ENCODE assay signal across 22 cellular contexts in the genomic region with DNA sequence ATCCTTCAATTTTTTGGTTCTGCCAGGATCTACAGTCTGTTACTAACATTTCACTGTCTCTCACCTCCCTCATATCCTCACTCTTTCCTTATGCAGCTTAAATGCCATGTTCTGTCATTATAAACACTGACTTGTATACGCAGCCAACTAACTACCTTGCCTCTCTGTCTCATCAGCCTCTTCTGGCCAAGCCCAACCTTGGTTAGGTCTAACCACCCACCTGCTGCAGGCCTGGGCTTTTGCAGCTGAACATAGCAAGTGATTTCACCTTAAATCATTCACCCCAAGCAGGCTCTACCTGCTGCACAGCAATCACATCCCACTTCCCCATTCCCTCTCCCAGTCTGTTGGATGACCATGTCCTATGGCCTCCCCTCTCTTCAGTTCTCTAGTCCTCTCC.
A peak's percentile ranks its signal among the peaks of the same experiment; 100 is the strongest.
DNase-seq lines count a peak whose midpoint lies in the region; ATAC-seq, FAIRE-seq and TF ChIP-seq lines count a peak whose summit lies in the region.
"Had no signal": no experiment of that assay in that cellular context is flagged by ENCODE, and none has a peak within 500 bp of the region (broad histone marks: within the 10 kb centered on the region; RNA-seq: fewer than 3 reads in every experiment).

No MANE protein-coding gene starts in this region.

- no peak for ATAC-seq in GM19467 (IDR thresholded peaks at IDR 0.05; ENCODE audit: unreplicated experiment)
- ATAC-seq: A549; CD8-positive, alpha-beta T cell had no signal

- DNase-seq in GM12891 (ENCODE audit: insufficient read length, low spot score) (no peak), Karpas-422 (no peak), trophoblast cell (no peak), NCI-H2081 treated with DMSO at 0.1 percent for 48 hours (lab: John Stamatoyannopoulos, UW) (no peak), Peyer's patch (no peak)
- DNase-seq: AML-193; Caco-2; Calu3; CD4-positive, alpha-beta T cell; CD8-positive, alpha-beta T cell; DMS79 treated with DMSO at 0.1 percent for 48 hours; GF-D8 had no signal

- H3K27me3 ChIP-seq in Karpas-422 (ENCODE audit: low read length) (no peaks in the 10 kb centered on the region), trophoblast cell (ENCODE audit: insufficient read depth, low read length) (no peaks in the 10 kb centered on the region), Peyer's patch (no peaks in the 10 kb centered on the region)
- H3K27me3 ChIP-seq: BLaER1 treated with 17β-estradiol and CSF1 and Interleukin-3, amounts not matched to agents 10 nM and 100 nM had no signal

- H3K4me3 ChIP-seq in Karpas-422 (ENCODE audit: low read length), result no peak overlapping the region
- no peak overlapping the region for H3K4me3 ChIP-seq in trophoblast cell (ENCODE audit: low read depth, low read length)
- H3K4me3 ChIP-seq in Peyer's patch, result no peak overlapping the region
- H3K4me3 ChIP-seq: A549; BLaER1 treated with 17β-estradiol and CSF1 and Interleukin-3, amounts not matched to agents 10 nM and 100 nM had no signal

- H2AK5ac ChIP-seq in trophoblast cell (ENCODE audit: low read length), result no peak overlapping the region

- no peaks in the 10 kb centered on the region for H4K20me1 ChIP-seq in Karpas-422 (ENCODE audit: insufficient read depth, low read depth, low read length)
- H4K20me1 ChIP-seq: BLaER1 treated with 17β-estradiol and CSF1 and Interleukin-3, amounts not matched to agents 10 nM and 100 nM had no signal

- no peak for TF ChIP-seq POLR2A in GM12891 (IDR thresholded peaks at IDR 0.05; ENCODE audit: low read depth, low read length)
- TF ChIP-seq POLR2A in Peyer's patch (IDR thresholded peaks at IDR 0.05), result no peak

- no CpG with 5 or more reads among the region's 1 CpG for WGBS in trophoblast cell (ENCODE audit: extremely low coverage, insufficient coverage, insufficient read length)

- no peak overlapping the region for H4K8ac ChIP-seq in trophoblast cell (ENCODE audit: low read depth, low read length)

- TF ChIP-seq CTCF in Peyer's patch (IDR thresholded peaks at IDR 0.05), result no peak

- H4K91ac ChIP-seq in trophoblast cell (ENCODE audit: low read depth, low read length), result no peak overlapping the region

- H3K79me2 ChIP-seq in Karpas-422 (ENCODE audit: low read length) (no peaks in the 10 kb centered on the region), trophoblast cell (ENCODE audit: control insufficient read depth, insufficient read depth, low read length, poor library complexity) (no peaks in the 10 kb centered on the region)

- H3K27ac ChIP-seq in Karpas-422 (ENCODE audit: low read length) (peak overlapping the region; percentile 97; the same call in 1 of the 2 replicates), trophoblast cell (ENCODE audit: low read depth, low read length) (no peak overlapping the region), Peyer's patch (no peak overlapping the region)
- H3K27ac ChIP-seq: 22Rv1; A549; BLaER1 treated with 17β-estradiol and CSF1 and Interleukin-3, amounts not matched to agents 10 nM and 100 nM; C4-2B had no signal

- H3K9ac ChIP-seq in Karpas-422 (ENCODE audit: low read length) (no peak overlapping the region), trophoblast cell (ENCODE audit: low read length) (no peak overlapping the region)
- H3K9ac ChIP-seq: BLaER1 treated with 17β-estradiol and CSF1 and Interleukin-3, amounts not matched to agents 10 nM and 100 nM had no signal

- no peak overlapping the region for H3K18ac ChIP-seq in trophoblast cell (ENCODE audit: low read length)

- no peak overlapping the region for H2BK12ac ChIP-seq in trophoblast cell (ENCODE audit: low read length)

- no peak overlapping the region for H4K12ac ChIP-seq in trophoblast cell (ENCODE audit: low read depth, low read length)

- peak overlapping the region; percentile 55 for H3K23ac ChIP-seq in trophoblast cell (ENCODE audit: low read length)

- H3K9me2 ChIP-seq in Karpas-422 (replicated peaks; ENCODE audit: insufficient read depth, low read length), result no peaks in the 10 kb centered on the region

- H3K4ac ChIP-seq in trophoblast cell (ENCODE audit: low read depth, low read length), result no peak overlapping the region

- H3K79me1 ChIP-seq in trophoblast cell (ENCODE audit: low read length), result no peaks in the 10 kb centered on the region

- H3K4me2 ChIP-seq in Karpas-422 (ENCODE audit: low read depth, low read length, poor library complexity, severe bottlenecking) (no peak overlapping the region), trophoblast cell (ENCODE audit: low read length) (no peak overlapping the region)
- H3K4me2 ChIP-seq: A549 had no signal

- no peak overlapping the region for H2BK5ac ChIP-seq in trophoblast cell (ENCODE audit: low read depth, low read length, poor library complexity)

- H3K4me1 ChIP-seq in Karpas-422 (ENCODE audit: low read length) (peaks cover 81% of the 10 kb centered on the region), trophoblast cell (ENCODE audit: control insufficient read depth in 1 of 2, insufficient read depth in 2 of 2, low read length in 2 of 2) (no peaks in the 10 kb centered on the region), Peyer's patch (no peaks in the 10 kb centered on the region)
- H3K4me1 ChIP-seq: A549, Caco-2 had no signal

- no peak for FAIRE-seq in GM12891 (lab: Jason Lieb, UNC)
- FAIRE-seq: A549, D721Med, G401.6, GM12892, GM18507, GM19239 had no signal

- peak overlapping the region; percentile 13; the same call in 1 of the 2 replicates for H2AFZ ChIP-seq in Karpas-422 (ENCODE audit: low read length)
- H2AFZ ChIP-seq in trophoblast cell (ENCODE audit: insufficient read depth, low read length, poor library complexity), result no peak overlapping the region

- H3K14ac ChIP-seq in trophoblast cell (ENCODE audit: low read length), result no peak overlapping the region

- H3K9me3 ChIP-seq in Karpas-422 (ENCODE audit: low read length) (0 out of 2 replicates have a peak, but pooled peaks cover under 1% of the 10 kb centered on the region), trophoblast cell (ENCODE audit: insufficient read depth, low read depth, low read length) (peaks cover 4% of the 10 kb centered on the region), Peyer's patch (no peaks in the 10 kb centered on the region)
- H3K9me3 ChIP-seq: A549, Caco-2 had no signal

- H2BK120ac ChIP-seq in trophoblast cell (ENCODE audit: insufficient read depth, low read length, poor library complexity), result no peak overlapping the region

- H3K36me3 ChIP-seq in Karpas-422 (ENCODE audit: insufficient read depth, low read length) (no peaks in the 10 kb centered on the region; the same call in 1 of the 2 replicates), trophoblast cell (ENCODE audit: control insufficient read depth in 1 of 2, insufficient read depth in 2 of 2, low read length in 2 of 2) (no peaks in the 10 kb centered on the region), Peyer's patch (no peaks in the 10 kb centered on the region)

TF ChIP-seq in GM12891, 5 proteins besides CTCF, POLR2A, EP300 and RAD21:
- TF ChIP-seq SPI1 (IDR thresholded peaks at IDR 0.05; ENCODE audit: low read depth, low read length), result peak; percentile 40; the same call in 1 of the 2 replicates
- TF ChIP-seq TAF1 (IDR thresholded peaks at IDR 0.05; ENCODE audit: low read depth, low read length), result no peak
